ENCODE assay signal across 1 cellular context in genomic region chr3:71752911-71753715, GRCh38.
TF ChIP-seq lines count a peak whose summit lies in the region.

No MANE protein-coding gene starts in this region.

TF ChIP-seq in HepG2, 621 proteins besides CTCF, POLR2A, EP300 and RAD21:
- no peak for TF ChIP-seq FOSL2 (CRISPR knock-in tag; IDR thresholded peaks at IDR 0.05)
- TF ChIP-seq RXRA (CRISPR knock-in tag; IDR thresholded peaks at IDR 0.05): no peak
- peak; percentile 73 for TF ChIP-seq EZH2 (conservative IDR thresholded peaks at IDR 0.05; ENCODE audit: low read depth, low read length)
